In genomic region chr1:30892671-30893073, GRCh38 we compare ENCODE assay signal across 1 cellular context.
A peak's percentile ranks its signal among the peaks of the same experiment; 100 is the strongest.
TF ChIP-seq lines count a peak whose summit lies in the region.

No MANE protein-coding gene starts in this region.

TF ChIP-seq in HepG2, 621 proteins besides CTCF, POLR2A, EP300 and RAD21 (continued from another document and continues in another):
- TF ChIP-seq ZNF333 (CRISPR knock-in tag; IDR thresholded peaks at IDR 0.05; ENCODE audit: borderline replicate concordance) (no peak), ZNF496 (CRISPR knock-in tag; IDR thresholded peaks at IDR 0.05; ENCODE audit: insufficient replicate concordance) (no peak), MTA3 (CRISPR knock-in tag; IDR thresholded peaks at IDR 0.05) (no peak), MTF1 (CRISPR knock-in tag; IDR thresholded peaks at IDR 0.05) (no peak), PLRG1 (conservative IDR thresholded peaks at IDR 0.05) (no peak), ARNTL (CRISPR knock-in tag; IDR thresholded peaks at IDR 0.05) (no peak), SKIL (CRISPR knock-in tag; IDR thresholded peaks at IDR 0.05; ENCODE audit: borderline replicate concordance) (peak; percentile 92), SOX6 (IDR thresholded peaks at IDR 0.05) (no peak), SOX6 (CRISPR knock-in tag; IDR thresholded peaks at IDR 0.05) (no peak), ISL2 (CRISPR knock-in tag; IDR thresholded peaks at IDR 0.05) (no peak), ZNF749 (CRISPR knock-in tag; IDR thresholded peaks at IDR 0.05; ENCODE audit: borderline replicate concordance) (no peak), ZFP82 (CRISPR knock-in tag; IDR thresholded peaks at IDR 0.05; ENCODE audit: borderline replicate concordance) (no peak), ZNF17 (CRISPR knock-in tag; IDR thresholded peaks at IDR 0.05) (no peak), RELA (CRISPR knock-in tag; IDR thresholded peaks at IDR 0.05) (no peak), TFAP4 (IDR thresholded peaks at IDR 0.05; ENCODE audit: borderline replicate concordance, low read depth) (peak; percentile 96), SIX1 (CRISPR knock-in tag; IDR thresholded peaks at IDR 0.05; ENCODE audit: borderline replicate concordance) (no peak), ZNF263 (CRISPR knock-in tag; IDR thresholded peaks at IDR 0.05) (0 out of 2 replicates have a peak, but pooled peaks have one; percentile 13), RAD51 (IDR thresholded peaks at IDR 0.05; ENCODE audit: borderline replicate concordance) (no peak), HNF4A (CRISPR knock-in tag; IDR thresholded peaks at IDR 0.05) (peak; percentile 95), ZNF703 (CRISPR knock-in tag; IDR thresholded peaks at IDR 0.05; ENCODE audit: borderline replicate concordance) (no peak), MIER3 (CRISPR knock-in tag; IDR thresholded peaks at IDR 0.05; ENCODE audit: borderline replicate concordance) (peak; percentile 36; the same call in 1 of the 2 replicates), ZNF382 (CRISPR knock-in tag; IDR thresholded peaks at IDR 0.05; ENCODE audit: borderline replicate concordance) (no peak), RARG (CRISPR knock-in tag; IDR thresholded peaks at IDR 0.05; ENCODE audit: low read depth) (no peak), SRF (IDR thresholded peaks at IDR 0.05; ENCODE audit: low read depth, low read length) (no peak), AKAP8 (CRISPR knock-in tag; IDR thresholded peaks at IDR 0.05) (no peak), MLLT10 (CRISPR knock-in tag; IDR thresholded peaks at IDR 0.05) (no peak), ZKSCAN8 (CRISPR knock-in tag; IDR thresholded peaks at IDR 0.05; ENCODE audit: borderline replicate concordance) (no peak), BCLAF1 (IDR thresholded peaks at IDR 0.05) (no peak), STAT5B (CRISPR knock-in tag; IDR thresholded peaks at IDR 0.05) (no peak), GPN1 (CRISPR knock-in tag; IDR thresholded peaks at IDR 0.05; ENCODE audit: borderline replicate concordance) (no peak), RFXANK (CRISPR knock-in tag; IDR thresholded peaks at IDR 0.05) (no peak), MED8 (CRISPR knock-in tag; IDR thresholded peaks at IDR 0.05; ENCODE audit: insufficient replicate concordance) (no peak), MEIS1 (CRISPR knock-in tag; IDR thresholded peaks at IDR 0.05; ENCODE audit: borderline replicate concordance) (no peak), IRF2 (CRISPR knock-in tag; IDR thresholded peaks at IDR 0.05) (no peak), ATRX (CRISPR knock-in tag; IDR thresholded peaks at IDR 0.05; ENCODE audit: borderline replicate concordance) (no peak), MAX (IDR thresholded peaks at IDR 0.05) (no peak), PHF5A (CRISPR knock-in tag; IDR thresholded peaks at IDR 0.05; ENCODE audit: low read depth, unreplicated experiment) (no peak), FLYWCH1 (CRISPR knock-in tag; IDR thresholded peaks at IDR 0.05) (no peak), CCAR2 (optimal IDR thresholded peaks at IDR 0.05; ENCODE audit: low read depth, low read length) (no peak), ZSCAN20 (CRISPR knock-in tag; IDR thresholded peaks at IDR 0.05; ENCODE audit: borderline replicate concordance) (no peak), FOXA3 (CRISPR knock-in tag; IDR thresholded peaks at IDR 0.05) (peak; percentile 73), CHCHD3 (CRISPR knock-in tag; IDR thresholded peaks at IDR 0.05) (no peak), ZNF547 (CRISPR knock-in tag; IDR thresholded peaks at IDR 0.05) (no peak), FOXC1 (CRISPR knock-in tag; IDR thresholded peaks at IDR 0.05; ENCODE audit: borderline replicate concordance) (no peak), SMAD1 (CRISPR knock-in tag; IDR thresholded peaks at IDR 0.05; ENCODE audit: borderline replicate concordance, low read depth) (no peak), TEF (CRISPR knock-in tag; IDR thresholded peaks at IDR 0.05) (no peak), MAF1 (CRISPR knock-in tag; IDR thresholded peaks at IDR 0.05; ENCODE audit: borderline replicate concordance) (no peak), FOSL1 (CRISPR knock-in tag; IDR thresholded peaks at IDR 0.05; ENCODE audit: borderline replicate concordance) (peak; percentile 63; the same call in 1 of the 2 replicates), HINFP (CRISPR knock-in tag; IDR thresholded peaks at IDR 0.05; ENCODE audit: low read depth) (no peak), ZNF790 (CRISPR knock-in tag; IDR thresholded peaks at IDR 0.05; ENCODE audit: borderline replicate concordance) (no peak), ARID2 (CRISPR knock-in tag; IDR thresholded peaks at IDR 0.05; ENCODE audit: borderline replicate concordance) (no peak), ZNF18 (CRISPR knock-in tag; IDR thresholded peaks at IDR 0.05; ENCODE audit: insufficient replicate concordance) (no peak), XRCC5 (optimal IDR thresholded peaks at IDR 0.05; ENCODE audit: low read length) (peak; percentile 13), NKX3-1 (CRISPR knock-in tag; IDR thresholded peaks at IDR 0.05) (no peak)
